Comparison of ENCODE assay signal across 14 cellular contexts in the genomic region with DNA sequence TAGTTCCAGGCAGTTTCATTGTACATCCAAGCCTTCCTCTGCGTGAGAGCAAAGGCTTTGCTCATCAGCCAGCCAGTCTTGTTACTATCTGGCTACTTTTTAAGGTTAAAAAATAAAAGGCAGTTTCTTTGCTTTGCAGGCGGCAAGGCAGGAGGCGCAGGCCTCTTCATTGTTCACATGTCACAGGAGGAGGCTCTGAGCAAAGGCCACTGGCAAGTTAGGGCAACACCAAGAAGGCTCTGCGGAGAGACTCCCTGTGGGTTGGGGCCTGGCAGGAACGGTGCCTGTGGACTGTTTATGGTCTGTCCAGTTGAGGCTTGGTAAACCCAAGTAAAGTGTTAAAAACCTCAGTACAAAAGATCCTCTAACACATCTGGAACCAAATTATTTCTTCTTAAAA. TPM values are rescaled to one million over a fixed set of nuclear protein-coding genes. Genes with fewer than 3 reads are reported as not detected.
DNase-seq lines count a peak whose midpoint lies in the region; TF ChIP-seq lines count a peak whose summit lies in the region.
"Had no signal": no experiment of that assay in that cellular context is flagged by ENCODE, and none has a peak within 500 bp of the region (broad histone marks: within the 10 kb centered on the region; RNA-seq: fewer than 3 reads in every experiment).

No MANE protein-coding gene starts in this region.

- peaks cover 35% of the 10 kb centered on the region for H3K36me3 Mint-ChIP-seq in MCF 10A (ENCODE audit: insufficient read depth, unreplicated experiment)
- H3K36me3 Mint-ChIP-seq in activated CD4-positive, alpha-beta memory T cell treated with anti-CD3 and anti-CD28 coated beads, Interleukin-2, amount 10 ng/mL, durations not matched to agents 7 days and 5 days (ENCODE audit: low read depth), result peaks cover 44% of the 10 kb centered on the region
- no peaks in the 10 kb centered on the region for H3K36me3 Mint-ChIP-seq in glutamatergic neuron (ENCODE audit: unreplicated experiment)

- H3K4me3 ChIP-seq in breast epithelium, result no peak overlapping the region
- no peak overlapping the region for H3K4me3 ChIP-seq in testis
- H3K4me3 ChIP-seq: dorsolateral prefrontal cortex, psoas muscle had no signal

- CTCF ChIA-PET in MCF 10A (lab: Yijun Ruan, JAX), result interaction anchor here (0.5 kb wide), 1 partner anchor 15 kb away, joined by 5 read pairs; no protein-coding TSS in a partner anchor
- CTCF ChIA-PET in activated CD4-positive, alpha-beta memory T cell treated with anti-CD3 and anti-CD28 coated beads, Interleukin-2, amount 10 ng/mL, durations not matched to agents 7 days and 5 days (lab: Charles Lee), result no interaction called here

- H3K4me1 Mint-ChIP-seq in MCF 10A (ENCODE audit: insufficient read depth, unreplicated experiment) (peaks cover 4% of the 10 kb centered on the region), glutamatergic neuron (ENCODE audit: low read depth, unreplicated experiment) (peaks cover 6% of the 10 kb centered on the region)
- H3K4me1 Mint-ChIP-seq in activated CD4-positive, alpha-beta memory T cell treated with anti-CD3 and anti-CD28 coated beads, Interleukin-2, amount 10 ng/mL, durations not matched to agents 7 days and 5 days, result peaks cover 35% of the 10 kb centered on the region

- POLR2A ChIA-PET in MCF 10A (lab: Yijun Ruan, JAX), result no interaction called here
- POLR2A ChIA-PET in activated CD4-positive, alpha-beta memory T cell treated with anti-CD3 and anti-CD28 coated beads, Interleukin-2, amount 10 ng/mL, durations not matched to agents 7 days and 5 days (lab: Charles Lee), result no interaction called here

- H3K9me3 Mint-ChIP-seq in MCF 10A (ENCODE audit: unreplicated experiment) (no peaks in the 10 kb centered on the region), glutamatergic neuron (ENCODE audit: unreplicated experiment) (peaks cover 20% of the 10 kb centered on the region)
- H3K9me3 Mint-ChIP-seq in activated CD4-positive, alpha-beta memory T cell treated with anti-CD3 and anti-CD28 coated beads, Interleukin-2, amount 10 ng/mL, durations not matched to agents 7 days and 5 days, result no peaks in the 10 kb centered on the region

- H3K4me3 Mint-ChIP-seq in MCF 10A (ENCODE audit: unreplicated experiment) (no peak overlapping the region), glutamatergic neuron (ENCODE audit: unreplicated experiment) (no peak overlapping the region)
- no peak overlapping the region for H3K4me3 Mint-ChIP-seq in activated CD4-positive, alpha-beta memory T cell treated with anti-CD3 and anti-CD28 coated beads, Interleukin-2, amount 10 ng/mL, durations not matched to agents 7 days and 5 days

- intact Hi-C loops in MCF 10A (cut with micrococcal nuclease), result no loop called here
- intact Hi-C loops in breast epithelium (cut with DNase I; ENCODE audit: low total_unique reads), result no loop called here
- intact Hi-C loops in testis (cut with DNase I; ENCODE audit: low total_unique reads), result no loop called here

- TSS peak; percentile 27 for BruUV-seq in MCF 10A (replicated peaks; lab: Mats Ljungman, UMichigan)

- peak overlapping the region in 1 of 2 donors; percentile 8 for H3K27ac ChIP-seq in breast epithelium
- H3K27ac ChIP-seq in testis, result peak overlapping the region; percentile 53 to 72
- H3K27ac ChIP-seq: psoas muscle had no signal

- H3K9me3 ChIP-seq in breast epithelium (no peaks in the 10 kb centered on the region), testis (no peaks in the 10 kb centered on the region)
- H3K9me3 ChIP-seq: psoas muscle had no signal

- TF ChIP-seq CTCF in MCF 10A (IDR thresholded peaks at IDR 0.05; ENCODE audit: unreplicated experiment) (no peak), breast epithelium (IDR thresholded peaks at IDR 0.05) (no peak), glutamatergic neuron (IDR thresholded peaks at IDR 0.05; ENCODE audit: partially characterized antibody, unreplicated experiment) (no peak), testis (IDR thresholded peaks at IDR 0.05) (no peak)

- WGBS in testis, 2 donors, result 28 to 37% methylated on average over 5 of the region's 5 CpGs

- no peaks in the 10 kb centered on the region for H3K4me1 ChIP-seq in breast epithelium
- H3K4me1 ChIP-seq in testis, result peaks cover 30% of the 10 kb centered on the region

- TF ChIP-seq POLR2A in breast epithelium (IDR thresholded peaks at IDR 0.05) (no peak), testis (IDR thresholded peaks at IDR 0.05) (no peak)

- no peaks in the 10 kb centered on the region for H3K27me3 Mint-ChIP-seq in MCF 10A (ENCODE audit: insufficient read depth, unreplicated experiment)
- H3K27me3 Mint-ChIP-seq in activated CD4-positive, alpha-beta memory T cell treated with anti-CD3 and anti-CD28 coated beads, Interleukin-2, amount 10 ng/mL, durations not matched to agents 7 days and 5 days, result no peaks in the 10 kb centered on the region
- H3K27me3 Mint-ChIP-seq in glutamatergic neuron (ENCODE audit: unreplicated experiment), result peaks cover 15% of the 10 kb centered on the region

- no peaks in the 10 kb centered on the region for H3K27me3 ChIP-seq in breast epithelium
- H3K27me3 ChIP-seq in testis, result no peaks in the 10 kb centered on the region
- H3K27me3 ChIP-seq: dorsolateral prefrontal cortex had no signal

- H3K27ac Mint-ChIP-seq in MCF 10A (ENCODE audit: low read depth, unreplicated experiment) (no peak overlapping the region), glutamatergic neuron (ENCODE audit: unreplicated experiment) (peak overlapping the region; percentile 5)
- peak overlapping the region; percentile 37 for H3K27ac Mint-ChIP-seq in activated CD4-positive, alpha-beta memory T cell treated with anti-CD3 and anti-CD28 coated beads, Interleukin-2, amount 10 ng/mL, durations not matched to agents 7 days and 5 days

- no peak for DNase-seq in MCF 10A (ENCODE audit: unreplicated experiment)
- no peak for DNase-seq in breast epithelium (ENCODE audit: low spot score in 2 of 2)
- no peak for DNase-seq in activated CD4-positive, alpha-beta memory T cell treated with anti-CD3 and anti-CD28 coated beads, Interleukin-2, amount 10 ng/mL, durations not matched to agents 7 days and 5 days
- no peak for DNase-seq in glutamatergic neuron
- no peak for DNase-seq in testis
- DNase-seq in stimulated activated naive CD4-positive, alpha-beta T cell (lab: John Stamatoyannopoulos, UW), result no peak
- no peak for DNase-seq in NCI-H2029 treated with DMSO at 0.1 percent for 48 hours (lab: John Stamatoyannopoulos, UW)
- DNase-seq in epidermal melanocyte (ENCODE audit: insufficient read length, low spot score), result no peak
- DNase-seq: activated effector memory CD4-positive, alpha-beta T cell treated with anti-CD3 and anti-CD28 coated beads, Interleukin-2, amount 50 U/mL, for 16 hours; dorsolateral prefrontal cortex; left cardiac atrium; NCI-H524 treated with DMSO at 0.1 percent for 48 hours; OCI-M1; psoas muscle had no signal

- H3K36me3 ChIP-seq in breast epithelium (no peaks in the 10 kb centered on the region), testis (ENCODE audit: low read depth, missing control alignments) (no peaks in the 10 kb centered on the region)

RNA-seq across cellular contexts. Expression of a gene that starts 3.9 kb away (rescaled TPM):
- total RNA-seq in MCF 10A (2022), result 105 and 113 TPM in 2 replicates
- 100 to 1,000 TPM in 1 of 3 donors, 10 to 100 TPM in 2; 79.6 to 106 (median 91.4) TPM for total RNA-seq in breast epithelium
- 10 to 100 TPM; 68.2 to 69.4 TPM for total RNA-seq in activated CD4-positive, alpha-beta memory T cell treated with anti-CD3 and anti-CD28 coated beads, Interleukin-2, amount 10 ng/mL, durations not matched to agents 7 days and 5 days
- total RNA-seq in glutamatergic neuron (ENCODE audit: unreplicated experiment), result 40.4 TPM
- 10 to 100 TPM; 76.5 to 83.6 TPM for total RNA-seq in testis
- 22.2 TPM for polyA plus RNA-seq in testis (ENCODE audit: insufficient read depth, low read depth, low replicate concordance)

RNA-seq across cellular contexts. Expression of a gene that starts 18.9 kb away (rescaled TPM):
- total RNA-seq in MCF 10A (2022) (342 and 360 TPM in 2 replicates), breast epithelium (10 to 100 TPM in 2 of 3 donors, 1 to 10 TPM in 1; 9.9 to 30.5 (median 24.9) TPM), glutamatergic neuron (ENCODE audit: unreplicated experiment) (642 TPM), testis (100 to 1,000 TPM; 234 to 371 TPM)
- total RNA-seq in activated CD4-positive, alpha-beta memory T cell treated with anti-CD3 and anti-CD28 coated beads, Interleukin-2, amount 10 ng/mL, durations not matched to agents 7 days and 5 days, result 100 to 1,000 TPM; 305 to 329 TPM
- polyA plus RNA-seq in testis (ENCODE audit: insufficient read depth, low read depth, low replicate concordance), result 758 TPM

RNA-seq across cellular contexts. Expression of a gene that starts 25.7 kb away (rescaled TPM):
- total RNA-seq in MCF 10A (2022), result 9.3 and 13.3 TPM in 2 replicates
- 1 to 10 TPM; 3.4 to 6.7 (median 5.6) TPM for total RNA-seq in breast epithelium
- total RNA-seq in activated CD4-positive, alpha-beta memory T cell treated with anti-CD3 and anti-CD28 coated beads, Interleukin-2, amount 10 ng/mL, durations not matched to agents 7 days and 5 days, result 10 to 100 TPM; 17.1 to 17.9 TPM
- total RNA-seq in glutamatergic neuron (ENCODE audit: unreplicated experiment), result 9.9 TPM
- total RNA-seq in testis, result 10 to 100 TPM in 1 of 2 donors, 1 to 10 TPM in 1; 10.0 to 11.8 TPM
- polyA plus RNA-seq in testis (ENCODE audit: insufficient read depth, low read depth, low replicate concordance), result 12.6 TPM

RNA-seq across cellular contexts. Expression of a gene that starts 47.3 kb away (rescaled TPM):
- total RNA-seq in MCF 10A (2022), result 186 and 194 TPM in 2 replicates
- total RNA-seq in breast epithelium, result 10 to 100 TPM; 68.8 to 78.6 (median 74.6) TPM
- 100 to 1,000 TPM; 548 to 559 TPM for total RNA-seq in activated CD4-positive, alpha-beta memory T cell treated with anti-CD3 and anti-CD28 coated beads, Interleukin-2, amount 10 ng/mL, durations not matched to agents 7 days and 5 days
- 625 TPM for total RNA-seq in glutamatergic neuron (ENCODE audit: unreplicated experiment)
- 100 to 1,000 TPM in 1 of 2 donors, 10 to 100 TPM in 1; 92.3 to 102 TPM for total RNA-seq in testis
- polyA plus RNA-seq in testis (ENCODE audit: insufficient read depth, low read depth, low replicate concordance), result 484 TPM

RNA-seq across cellular contexts. Expression of a gene that starts 47.7 kb away (rescaled TPM):
- 26.0 and 33.1 TPM in 2 replicates for total RNA-seq in MCF 10A (2022)
- 10 to 100 TPM in 2 of 3 donors, 1 to 10 TPM in 1; 9.0 to 19.8 (median 18.4) TPM for total RNA-seq in breast epithelium
- total RNA-seq in activated CD4-positive, alpha-beta memory T cell treated with anti-CD3 and anti-CD28 coated beads, Interleukin-2, amount 10 ng/mL, durations not matched to agents 7 days and 5 days, result 10 to 100 TPM; 10.4 TPM
- total RNA-seq in glutamatergic neuron (ENCODE audit: unreplicated experiment), result 1.1 TPM
- total RNA-seq in testis, result 10 to 100 TPM in 1 of 2 donors, 1 to 10 TPM in 1; 6.4 to 11.1 TPM
- polyA plus RNA-seq in testis (ENCODE audit: insufficient read depth, low read depth, low replicate concordance), result 6.9 TPM

Comparison
In these comparisons a context has a peak if more than half of its experiments do, and no peak if none do; other contexts are left out.
1. RNA of a gene that starts 18.9 kb away (total RNA-seq): 642 TPM in glutamatergic neuron (single experiment), 234 to 371 TPM in testis, 342 to 360 TPM in MCF 10A and 305 to 329 TPM in activated CD4-positive, alpha-beta memory T cell treated with anti-CD3 and anti-CD28 coated beads, Interleukin-2, amount 10 ng/mL, durations not matched to agents 7 days and 5 days; 9.9 to 30.5 TPM in breast epithelium; every median in the first group is over 4 times any median in the second.